Comparison of ENCODE assay signal across 26 cellular contexts in genomic region chr7:5649658-5650057, GRCh38.
"Had no signal": no experiment of that assay in that cellular context is flagged by ENCODE, and none has a peak within 500 bp of the region (broad histone marks: within the 10 kb centered on the region; RNA-seq: fewer than 3 reads in every experiment).

No MANE protein-coding gene starts in this region.

- H3K9me3 ChIP-seq: MG63, Peyer's patch, SJSA1 had no signal

- H3K27ac ChIP-seq: Peyer's patch, SJSA1, SK-N-MC had no signal

- H3K27me3 ChIP-seq: MG63, Peyer's patch, SJSA1 had no signal

- ATAC-seq: HepG2, PC-3, Right ventricle myocardium inferior had no signal

- H3K4me3 ChIP-seq: MG63, Peyer's patch, SJSA1, SK-N-MC had no signal

- H3K4me1 ChIP-seq: Peyer's patch, SJSA1 had no signal

- DNase-seq: IMR-90; Karpas-422; KG1; MG63; NCI-H1092; NCI-H1105 treated with DMSO at 0.1 percent for 48 hours; NCI-H1417 treated with DMSO at 0.1 percent for 48 hours; NCI-H146; NCI-H1694 treated with DMSO at 0.1 percent for 48 hours; NCI-H1930; NCI-H2081; NCI-H2107; NCI-H2227 treated with DMSO at 0.1 percent for 48 hours; NCI-H446; NCI-H510A; NCI-H524 treated with DMSO at 0.1 percent for 48 hours; NCI-H69; NCI-H774; NK-92 treated with Interleukin-12 subunit alpha and Interleukin-12 subunit beta, amount 100 ng/mL, for 24 hours; PC-3; SHP77 treated with DMSO at 0.1 percent for 48 hours had no signal
